17 cellular contexts compared by ENCODE assay signal in the genomic region with DNA sequence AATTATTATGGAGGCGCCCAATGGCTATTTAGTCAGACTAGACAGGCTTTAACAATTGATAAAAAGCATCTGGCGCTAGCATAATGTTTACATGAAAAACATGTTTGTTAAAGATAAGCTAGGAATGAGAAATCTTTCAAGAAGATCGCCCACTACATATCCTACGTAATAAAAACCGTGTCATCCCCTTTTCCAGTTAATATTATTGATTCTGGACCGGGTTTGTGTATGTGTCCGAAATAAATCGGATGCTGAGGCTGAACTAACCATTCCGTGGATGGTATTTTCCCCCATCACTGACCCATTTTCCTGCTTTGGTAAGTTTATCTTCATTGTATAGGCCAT. TPM values are rescaled to one million over a fixed set of nuclear protein-coding genes. Genes with fewer than 3 reads are reported as not detected.
DNase-seq lines count a peak whose midpoint lies in the region; ATAC-seq and TF ChIP-seq lines count a peak whose summit lies in the region.
"Had no signal": no experiment of that assay in that cellular context is flagged by ENCODE, and none has a peak within 500 bp of the region (broad histone marks: within the 10 kb centered on the region; RNA-seq: fewer than 3 reads in every experiment).

No MANE protein-coding gene starts in this region.

- ATAC-seq in right cardiac atrium (no peak), left ventricle myocardium superior (no peak), psoas muscle (no peak), GM18873 (IDR thresholded peaks at IDR 0.05; ENCODE audit: low FRiP score, unreplicated experiment) (no peak)
- ATAC-seq: SK-N-SH treated with all-trans-retinoic acid at 6 μM for 48 hours had no signal

- H3K4me2 ChIP-seq in hepatocyte: peak overlapping the region; percentile 42
- H3K4me2 ChIP-seq: KMS-11 had no signal

- H3K27ac ChIP-seq in right cardiac atrium (ENCODE audit: low read length): no peak overlapping the region
- H3K27ac ChIP-seq in hepatocyte: no peak overlapping the region
- H3K27ac ChIP-seq in psoas muscle: no peak overlapping the region
- peak overlapping the region; percentile 53 for H3K27ac ChIP-seq in vagina
- H3K27ac ChIP-seq: KMS-11 had no signal

- H3K9me3 ChIP-seq in right cardiac atrium (ENCODE audit: control insufficient read depth, low read length) (no peaks in the 10 kb centered on the region), hepatocyte (ENCODE audit: low read depth) (no peaks in the 10 kb centered on the region), psoas muscle (no peaks in the 10 kb centered on the region), vagina (no peaks in the 10 kb centered on the region)

- intact Hi-C loops in right cardiac atrium (cut with DNase I) (no loop called here), left ventricle myocardium superior (cut with micrococcal nuclease) (no loop called here), psoas muscle (cut with DNase I) (no loop called here), vagina (cut with DNase I) (no loop called here)

- H3K4me1 ChIP-seq in right cardiac atrium (ENCODE audit: control insufficient read depth, insufficient read depth, low read length): peaks cover 20% of the 10 kb centered on the region
- peaks cover 20% of the 10 kb centered on the region for H3K4me1 ChIP-seq in hepatocyte (ENCODE audit: insufficient read depth)
- H3K4me1 ChIP-seq in psoas muscle: peaks cover 4% of the 10 kb centered on the region
- H3K4me1 ChIP-seq in vagina: peaks cover 62% of the 10 kb centered on the region

- H2AFZ ChIP-seq in hepatocyte: no peak overlapping the region

- TF ChIP-seq CTCF in hepatocyte (IDR thresholded peaks at IDR 0.05; ENCODE audit: poor library complexity) (no peak), psoas muscle (IDR thresholded peaks at IDR 0.05) (no peak), vagina (IDR thresholded peaks at IDR 0.05) (no peak)

- no peak for DNase-seq in right cardiac atrium
- DNase-seq in left ventricle myocardium superior: no peak
- DNase-seq in hepatocyte (ENCODE audit: low spot score): no peak
- no peak for DNase-seq in psoas muscle
- no peak for DNase-seq in vagina (ENCODE audit: extremely low spot score in 2 of 2)
- DNase-seq in SW 1271 (lab: John Stamatoyannopoulos, UW): no peak
- DNase-seq in AML-193 (lab: John Stamatoyannopoulos, UW): no peak
- DNase-seq: activated naive CD4-positive, alpha-beta T cell treated with anti-CD3 and anti-CD28 coated beads, Interleukin-2, amount 50 U/mL, for 16 hours; EL; NCI-H1092; NCI-H2081 treated with DMSO at 0.1 percent for 48 hours; NCI-H69; nephron progenitor cell had no signal

- no peaks in the 10 kb centered on the region for H3K27me3 ChIP-seq in right cardiac atrium (ENCODE audit: control insufficient read depth, insufficient read depth)
- H3K27me3 ChIP-seq in hepatocyte: no peaks in the 10 kb centered on the region
- H3K27me3 ChIP-seq in psoas muscle (ENCODE audit: insufficient read depth in 3 of 3, low read length in 2 of 3): peaks cover 0 to 26% (median 3%) of the 10 kb centered on the region in 3 donors
- no peaks in the 10 kb centered on the region for H3K27me3 ChIP-seq in vagina

- peaks cover 48% of the 10 kb centered on the region for H3K79me2 ChIP-seq in hepatocyte

- 49% methylated on average over 9 of the region's 9 CpGs for WGBS in right cardiac atrium
- 76% methylated on average over 9 of the region's 9 CpGs for WGBS in hepatocyte (ENCODE audit: low lambda C conversion rate, missing lambda C conversion rate)
- WGBS in psoas muscle, 3 donors: 69 to 76% (median 75%) methylated on average over 9 of the region's 9 CpGs

- H3K9me2 ChIP-seq in hepatocyte (replicated peaks; ENCODE audit: insufficient read depth): no peaks in the 10 kb centered on the region

- H3K36me3 ChIP-seq in hepatocyte (replicated peaks; ENCODE audit: insufficient read depth, low read depth): no peaks in the 10 kb centered on the region
- H3K36me3 ChIP-seq in psoas muscle (ENCODE audit: insufficient read depth in 1 of 2, low read depth in 1 of 2): no peaks in the 10 kb centered on the region
- no peaks in the 10 kb centered on the region for H3K36me3 ChIP-seq in vagina

- no peak for TF ChIP-seq POLR2A in vagina (IDR thresholded peaks at IDR 0.05)

- peaks cover under 1% of the 10 kb centered on the region for H4K20me1 ChIP-seq in hepatocyte (ENCODE audit: insufficient read depth, poor library complexity, severe bottlenecking)

- H3K4me3 ChIP-seq in right cardiac atrium (ENCODE audit: low read length) (peak overlapping the region; percentile 6), hepatocyte (no peak overlapping the region), psoas muscle (peak overlapping the region; percentile 15), vagina (peak overlapping the region in 1 of 2 donors; percentile 11)

RNA-seq across cellular contexts. Expression of gene COL4A1, which starts 8.8 kb away (rescaled TPM):
- total RNA-seq in right cardiac atrium (100 to 1,000 TPM in 3 of 4 donors, 10 to 100 TPM in 1; 91.9 to 267 (median 118) TPM), left ventricle myocardium superior (119 TPM), hepatocyte (223 and 269 TPM in 2 replicates), psoas muscle (100 to 1,000 TPM in 2 of 4 donors, 10 to 100 TPM in 2; 87.3 to 127 (median 110) TPM), vagina (178 TPM)
- polyA plus RNA-seq in right cardiac atrium (69.8 TPM), hepatocyte (138 and 140 TPM in 2 replicates), psoas muscle (100 to 1,000 TPM in 1 of 3 donors, 10 to 100 TPM in 2; 39.0 to 115 (median 60.2) TPM)
- total RNA-seq: activated CD4-positive, alpha-beta T cell treated with anti-CD3 and anti-CD28 coated beads, Interleukin-2, amount 10 ng/mL, durations not matched to agents 24 days and 14 days had no signal

RNA-seq across cellular contexts. Expression of gene COL4A2, which starts 8.9 kb away (rescaled TPM):
- total RNA-seq in right cardiac atrium: 100 to 1,000 TPM in 3 of 4 donors, 10 to 100 TPM in 1; 84.7 to 268 (median 123) TPM
- 101 TPM for polyA plus RNA-seq in right cardiac atrium
- total RNA-seq in left ventricle myocardium superior: 126 TPM
- 126 and 171 TPM in 2 replicates for total RNA-seq in hepatocyte
- 220 and 221 TPM in 2 replicates for polyA plus RNA-seq in hepatocyte
- total RNA-seq in psoas muscle: 10 to 100 TPM; 49.1 to 64.0 (median 59.9) TPM
- 10 to 100 TPM; 25.8 to 84.5 (median 37.9) TPM for polyA plus RNA-seq in psoas muscle
- total RNA-seq in vagina: 180 TPM
- total RNA-seq: activated CD4-positive, alpha-beta T cell treated with anti-CD3 and anti-CD28 coated beads, Interleukin-2, amount 10 ng/mL, durations not matched to agents 24 days and 14 days had no signal
